8 cellular contexts compared by ENCODE assay signal in the genomic region with DNA sequence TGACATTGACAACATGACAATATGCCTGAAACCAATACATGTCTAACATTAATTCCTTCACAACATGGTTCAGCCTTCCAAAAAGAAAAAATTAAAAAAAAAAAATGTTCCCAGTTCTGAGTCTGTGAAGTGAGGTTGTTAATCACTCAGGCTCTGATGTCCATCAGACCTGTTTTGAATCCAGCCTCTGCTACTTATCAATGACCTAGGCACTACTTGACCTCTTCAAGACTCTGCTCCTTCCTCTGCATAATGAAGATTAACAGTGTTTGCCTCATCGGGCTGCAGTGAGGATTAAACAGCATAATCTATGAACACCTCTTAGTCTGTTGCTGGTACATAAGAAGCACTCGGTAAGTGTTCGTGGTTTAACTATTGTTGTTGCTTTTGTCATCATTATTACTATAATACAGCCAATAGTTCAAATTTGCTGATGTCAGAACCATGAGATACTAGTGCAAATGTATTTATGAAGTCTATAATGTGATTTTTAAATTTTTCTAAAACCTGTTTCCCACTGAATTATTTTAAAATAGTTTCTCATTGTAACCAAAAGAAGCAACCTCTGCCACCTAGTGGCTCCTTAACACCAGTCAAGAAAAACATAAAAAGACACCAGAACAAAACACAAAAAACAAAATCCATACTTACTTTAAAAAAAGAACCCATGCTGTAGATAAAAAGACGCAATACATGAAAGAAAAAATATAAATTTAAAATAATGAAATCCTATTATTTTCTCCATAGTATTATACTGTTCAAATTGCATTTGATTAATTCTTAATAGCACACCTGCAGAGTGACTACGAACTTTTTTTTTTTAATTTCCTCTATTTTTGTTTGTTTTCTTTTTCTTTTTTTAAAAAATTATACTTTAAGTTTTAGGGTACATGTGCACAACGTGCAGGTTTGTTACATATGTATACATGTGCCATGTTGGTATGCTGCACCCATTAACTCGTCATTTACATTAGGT. TPM values are rescaled to one million over a fixed set of nuclear protein-coding genes. Genes with fewer than 3 reads are reported as not detected.
DNase-seq lines count a peak whose midpoint lies in the region; ATAC-seq and TF ChIP-seq lines count a peak whose summit lies in the region.

No MANE protein-coding gene starts in this region.

- H3K36me3 ChIP-seq in PC-9 (ENCODE audit: low read depth), result no peaks in the 10 kb centered on the region
- H3K36me3 ChIP-seq in tibial artery, result no peaks in the 10 kb centered on the region
- no peaks in the 10 kb centered on the region for H3K36me3 ChIP-seq in effector memory CD4-positive, alpha-beta T cell (ENCODE audit: control insufficient read depth, insufficient read depth, low read length)

- H3K4me3 ChIP-seq in AG09309 (ENCODE audit: control insufficient read depth, low read depth, low read length), result no peak overlapping the region
- H3K4me3 ChIP-seq in PC-9, result no peak overlapping the region
- no peak overlapping the region for H3K4me3 ChIP-seq in fibroblast of villous mesenchyme (ENCODE audit: low read depth, low read length)
- no peak overlapping the region for H3K4me3 ChIP-seq in tibial artery
- no peak overlapping the region for H3K4me3 ChIP-seq in effector memory CD4-positive, alpha-beta T cell (ENCODE audit: insufficient read depth, low read depth, low read length, poor library complexity, severe bottlenecking)

- DNase-seq in AG09309 (ENCODE audit: low read depth), result no peak
- DNase-seq in H9, result no peak
- no peak for DNase-seq in PC-9
- DNase-seq in fibroblast of villous mesenchyme (ENCODE audit: low read depth), result peak; percentile 57
- no peak for DNase-seq in tibial artery
- no peak for DNase-seq in effector memory CD4-positive, alpha-beta T cell
- DNase-seq in left colon, result no peak

- H3K79me1 ChIP-seq in H9 (ENCODE audit: insufficient read depth, low read depth, low read length, poor library complexity, severe bottlenecking), result no peaks in the 10 kb centered on the region

- no peak overlapping the region for H3K4me2 ChIP-seq in H9 (ENCODE audit: insufficient read depth, insufficient read length, low read length)
- no peak overlapping the region for H3K4me2 ChIP-seq in PC-9

- no peak overlapping the region for H3K9ac ChIP-seq in H9 (ENCODE audit: extremely low read depth, insufficient read length, low read length)

- H3K27ac Mint-ChIP-seq in H9, result no peak overlapping the region

- H3K9me3 Mint-ChIP-seq in H9, result peaks cover 22 to 25% of the 10 kb centered on the region in 2 experiments

- H4K8ac ChIP-seq in H9 (replicated peaks; ENCODE audit: insufficient read length, low read depth, low read length), result no peak overlapping the region

- H4K20me1 ChIP-seq in H9 (ENCODE audit: control insufficient read depth, insufficient read depth, insufficient read length) (no peaks in the 10 kb centered on the region), PC-9 (ENCODE audit: insufficient read depth) (no peaks in the 10 kb centered on the region)

- H2BK20ac ChIP-seq in H9 (ENCODE audit: low read depth, low read length, poor library complexity, severe bottlenecking), result no peak overlapping the region

- no peak overlapping the region for H2AK5ac ChIP-seq in H9 (ENCODE audit: insufficient read length, low read length)

- no peaks in the 10 kb centered on the region for H3K27me3 Mint-ChIP-seq in H9 (ENCODE audit: low read depth)

- H3K4me1 ChIP-seq in H9 (ENCODE audit: insufficient read depth, low read length), result no peaks in the 10 kb centered on the region
- H3K4me1 ChIP-seq in PC-9 (replicated peaks; ENCODE audit: insufficient read depth), result no peaks in the 10 kb centered on the region
- H3K4me1 ChIP-seq in tibial artery, result no peaks in the 10 kb centered on the region
- H3K4me1 ChIP-seq in effector memory CD4-positive, alpha-beta T cell (ENCODE audit: control insufficient read depth, insufficient read depth, low read length, poor library complexity, severe bottlenecking), result no peaks in the 10 kb centered on the region

- no peak overlapping the region for H4K5ac ChIP-seq in H9 (ENCODE audit: insufficient read length, low read depth, low read length)

- H3K4me3 Mint-ChIP-seq in H9, result no peak overlapping the region

- CTCF ChIA-PET in PC-9 (lab: Charles Lee), result interaction anchor here (0.7 kb wide), 1 partner anchor 444 kb away, joined by 3 read pairs; no protein-coding TSS in a partner anchor

- no peak overlapping the region for H2BK5ac ChIP-seq in H9 (ENCODE audit: insufficient read length, low read length)

- no peak overlapping the region for H3K23ac ChIP-seq in H9 (ENCODE audit: insufficient read length, low read depth, low read length)

- no peak overlapping the region for H2BK12ac ChIP-seq in H9 (ENCODE audit: insufficient read length, low read depth, low read length)

- TF ChIP-seq CTCF in AG09309 (IDR thresholded peaks at IDR 0.05; ENCODE audit: control insufficient read depth, insufficient read depth, low read depth, low read length, missing control alignments), result peak; percentile 66
- peak; percentile 81 for TF ChIP-seq CTCF in H9 (conservative IDR thresholded peaks at IDR 0.05)
- peak; percentile 76 for TF ChIP-seq CTCF in PC-9 (conservative IDR thresholded peaks at IDR 0.05)
- peak; percentile 69 for TF ChIP-seq CTCF in fibroblast of villous mesenchyme (IDR thresholded peaks at IDR 0.05; ENCODE audit: insufficient read depth, low read depth, low read length)
- peak; percentile 54 to 57 for TF ChIP-seq CTCF in tibial artery (IDR thresholded peaks at IDR 0.05)

- BruUV-seq in PC-9 (replicated peaks; lab: Mats Ljungman, UMichigan), result no TSS peak

- WGBS in H9 (ENCODE audit: extremely low coverage, insufficient read length, low lambda C conversion rate), result no CpG with 5 or more reads among the region's 7 CpGs

- H3K27ac ChIP-seq in H9 (ENCODE audit: insufficient read length, low read depth, low read length) (no peak overlapping the region), PC-9 (no peak overlapping the region), tibial artery (no peak overlapping the region)
- no peak overlapping the region for H3K27ac ChIP-seq in effector memory CD4-positive, alpha-beta T cell (ENCODE audit: insufficient read depth, low read length, poor library complexity, severe bottlenecking)

- no peak overlapping the region for H2AFZ ChIP-seq in H9 (ENCODE audit: low read length)
- H2AFZ ChIP-seq in PC-9, result no peak overlapping the region

- H2BK120ac ChIP-seq in H9 (ENCODE audit: low read depth, low read length, poor library complexity, severe bottlenecking), result no peak overlapping the region

- intact Hi-C loops in PC-9 (cut with micrococcal nuclease; ENCODE audit: unreplicated experiment), result loop anchor here (1.0 to 10.0 kb wide), 2 partner anchors 125 to 264 kb away; a partner anchor contains a TSS
- intact Hi-C loops in tibial artery (cut with DNase I; ENCODE audit: low total_unique reads), result loop anchor here (10.0 kb wide), 1 partner anchor 265 kb away; no protein-coding TSS in a partner anchor
- intact Hi-C loops in left colon (cut with DNase I, micrococcal nuclease), result loop anchor here (5.0 to 10.0 kb wide), 2 partner anchors 265 to 267 kb away; no protein-coding TSS in a partner anchor

- H3K27me3 ChIP-seq in H9 (ENCODE audit: insufficient read depth, low read length) (no peaks in the 10 kb centered on the region), PC-9 (ENCODE audit: insufficient read depth, low read depth) (no peaks in the 10 kb centered on the region), tibial artery (no peaks in the 10 kb centered on the region)
- no peaks in the 10 kb centered on the region for H3K27me3 ChIP-seq in effector memory CD4-positive, alpha-beta T cell (replicated peaks; ENCODE audit: control insufficient read depth, insufficient read depth, low read length, poor library complexity, severe bottlenecking)

- H3K56ac ChIP-seq in H9 (ENCODE audit: insufficient read length, low read depth, low read length), result no peak overlapping the region

- no peaks in the 10 kb centered on the region for H3F3A ChIP-seq in PC-9 (ENCODE audit: insufficient read depth, low read depth)

- no peaks in the 10 kb centered on the region for H3K23me2 ChIP-seq in H9 (ENCODE audit: insufficient read length, low read depth, low read length, poor library complexity, severe bottlenecking)

- H3K79me2 ChIP-seq in H9 (ENCODE audit: insufficient read depth, low read length) (no peaks in the 10 kb centered on the region), PC-9 (ENCODE audit: low read depth) (no peaks in the 10 kb centered on the region)

- peaks cover 15 to 26% (median 18%) of the 10 kb centered on the region in 3 experiments for H3K36me3 Mint-ChIP-seq in H9 (ENCODE audit: insufficient read depth in 1 of 3, low read depth in 3 of 3)

- H4K91ac ChIP-seq in H9 (ENCODE audit: insufficient read length, low read depth, low read length), result no peak overlapping the region

- ATAC-seq in HG03521 (IDR thresholded peaks at IDR 0.05; ENCODE audit: unreplicated experiment) (no peak), left colon (no peak)

- H3K4me1 Mint-ChIP-seq in H9, result no peaks in the 10 kb centered on the region

- no peak overlapping the region for H2BK15ac ChIP-seq in H9 (ENCODE audit: low read depth, low read length)

- POLR2A ChIA-PET in PC-9 (lab: Charles Lee; ENCODE audit: unreplicated experiment), result no interaction called here

- H3K14ac ChIP-seq in H9 (ENCODE audit: insufficient read depth, low read length), result no peak overlapping the region

- no peaks in the 10 kb centered on the region for H3K9me2 ChIP-seq in PC-9 (ENCODE audit: insufficient read depth)

- H3K9me3 ChIP-seq in H9 (ENCODE audit: control insufficient read depth, low read depth, low read length) (no peaks in the 10 kb centered on the region), PC-9 (ENCODE audit: insufficient read depth, low read depth) (no peaks in the 10 kb centered on the region), tibial artery (no peaks in the 10 kb centered on the region)
- H3K9me3 ChIP-seq in effector memory CD4-positive, alpha-beta T cell (ENCODE audit: control insufficient read depth, low read length), result no peaks in the 10 kb centered on the region

- H3T11ph ChIP-seq in H9 (ENCODE audit: low read length), result no peak overlapping the region

- no peak overlapping the region for H3K4ac ChIP-seq in H9 (ENCODE audit: low read depth, low read length)

- H3K18ac ChIP-seq in H9 (ENCODE audit: insufficient read length, low read depth, low read length), result peak overlapping the region; percentile 69

RNA-seq across cellular contexts. Expression of a gene that starts 20.3 kb away (rescaled TPM):
- total RNA-seq in H9 (2021), result 83.5 and 87.3 TPM in 2 replicates
- 35.3 and 36.2 TPM in 2 replicates for total RNA-seq in PC-9 (2021)
- total RNA-seq in fibroblast of villous mesenchyme, result 40.6 and 85.1 TPM in 2 replicates
- total RNA-seq in left colon, result 10 to 100 TPM; 39.6 to 40.5 TPM
